8 cellular contexts compared by ENCODE assay signal in the genomic region with DNA sequence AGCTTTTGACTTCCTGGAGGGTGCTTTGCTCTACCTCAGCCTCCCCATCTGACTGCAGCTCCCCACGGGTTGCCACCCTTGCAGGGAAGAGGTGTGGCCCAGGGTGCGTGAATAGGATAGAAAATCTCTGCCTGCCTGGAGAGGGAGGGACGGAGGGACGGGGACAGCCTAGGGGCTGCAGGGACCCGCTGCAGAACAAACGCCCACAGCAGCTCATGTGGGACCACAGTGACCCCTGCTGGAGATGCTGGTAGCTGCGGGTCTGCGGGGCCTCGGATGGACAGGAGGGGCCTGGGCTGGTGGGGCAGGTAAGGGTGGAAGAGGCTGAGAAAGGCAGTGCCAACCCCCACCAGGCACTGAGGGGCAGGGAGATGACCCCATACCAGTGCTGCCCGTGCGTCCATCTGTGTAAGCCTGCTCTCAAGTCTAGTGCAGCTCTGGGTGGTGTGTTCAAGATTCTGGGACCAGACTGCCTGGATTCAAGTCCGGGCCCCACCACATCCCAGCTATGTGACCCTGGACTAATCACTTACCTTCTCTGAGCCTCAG. TPM values are rescaled to one million over a fixed set of nuclear protein-coding genes. Genes with fewer than 3 reads are reported as not detected.
DNase-seq lines count a peak whose midpoint lies in the region; ATAC-seq and TF ChIP-seq lines count a peak whose summit lies in the region.

No MANE protein-coding gene starts in this region.

- H3K36me3 Mint-ChIP-seq in CD4-positive, CD25-positive, alpha-beta regulatory T cell: no peaks in the 10 kb centered on the region
- H3K36me3 Mint-ChIP-seq in neural progenitor cell: no peaks in the 10 kb centered on the region

- H3K27me3 ChIP-seq in CD4-positive, CD25-positive, alpha-beta regulatory T cell (ENCODE audit: control insufficient read depth, insufficient read depth, low read length): no peaks in the 10 kb centered on the region
- no peaks in the 10 kb centered on the region for H3K27me3 ChIP-seq in neural progenitor cell

- H3K4me2 ChIP-seq in neural progenitor cell: peak overlapping the region; percentile 44

- no peak overlapping the region for H3K27ac ChIP-seq in CD4-positive, CD25-positive, alpha-beta regulatory T cell (ENCODE audit: insufficient read depth, low read length, poor library complexity, severe bottlenecking)
- no peak overlapping the region for H3K27ac ChIP-seq in neural progenitor cell

- peak; percentile 32 to 57 (median 54) for DNase-seq in CD4-positive, CD25-positive, alpha-beta regulatory T cell
- DNase-seq in HEK293T (ENCODE audit: extremely low spot score) (peak; percentile 90), fibroblast of peridontal ligament (ENCODE audit: extremely low read depth) (peak; percentile 68), neural progenitor cell (ENCODE audit: low spot score) (peak; percentile 90), superior temporal gyrus (ENCODE audit: extremely low spot score) (peak; percentile 72)
- peak; percentile 88 to 89 for DNase-seq in activated T-cell treated with anti-CD3 and anti-CD28 coated beads, Interleukin-2, amount 50 U/mL, for 48 hours

- H3K27ac Mint-ChIP-seq in CD4-positive, CD25-positive, alpha-beta regulatory T cell: no peak overlapping the region
- peak overlapping the region; percentile 57 for H3K27ac Mint-ChIP-seq in neural progenitor cell

- peaks cover 0 to 2% (median 0%) of the 10 kb centered on the region in 4 donors for H3K4me1 Mint-ChIP-seq in CD4-positive, CD25-positive, alpha-beta regulatory T cell
- peaks cover 12% of the 10 kb centered on the region for H3K4me1 Mint-ChIP-seq in neural progenitor cell

- ATAC-seq in CD4-positive, CD25-positive, alpha-beta regulatory T cell (ENCODE audit: low read depth in 2 of 2): peak in 1 of 2 donors; percentile 48
- no peak for ATAC-seq in HG03135 (IDR thresholded peaks at IDR 0.05; ENCODE audit: unreplicated experiment)

- H3K79me2 ChIP-seq in neural progenitor cell (ENCODE audit: low read depth): no peaks in the 10 kb centered on the region

- CTCF ChIA-PET in HEK293T (lab: Yijun Ruan, JAX): interaction anchor here (0.6 to 3.2 kb wide), 15 partner anchors 9 to 177 kb away, joined by 3 to 17 read pairs (median 4); no protein-coding TSS in a partner anchor

- no peak overlapping the region for H2AFZ ChIP-seq in neural progenitor cell (replicated peaks)

- no peak overlapping the region for H3K4me3 ChIP-seq in CD4-positive, CD25-positive, alpha-beta regulatory T cell (ENCODE audit: low read depth, low read length)
- no peak overlapping the region for H3K4me3 ChIP-seq in neural progenitor cell

- no peak overlapping the region for H3K4me3 Mint-ChIP-seq in CD4-positive, CD25-positive, alpha-beta regulatory T cell
- H3K4me3 Mint-ChIP-seq in neural progenitor cell: peak overlapping the region; percentile 53

- no peaks in the 10 kb centered on the region for H4K20me1 ChIP-seq in neural progenitor cell (ENCODE audit: low read depth)

- POLR2A ChIA-PET in HEK293T (lab: Yijun Ruan, JAX): no interaction called here

- no peaks in the 10 kb centered on the region for H3F3A ChIP-seq in neural progenitor cell (ENCODE audit: low read depth)

- peaks cover 10% of the 10 kb centered on the region for H3K27me3 Mint-ChIP-seq in CD4-positive, CD25-positive, alpha-beta regulatory T cell
- H3K27me3 Mint-ChIP-seq in neural progenitor cell (ENCODE audit: insufficient read depth, low read depth): peaks cover 3% of the 10 kb centered on the region

- H3K9ac ChIP-seq in neural progenitor cell: no peak overlapping the region

- TF ChIP-seq CTCF in neural progenitor cell (IDR thresholded peaks at IDR 0.05): peak; percentile 92

- H3K4me1 ChIP-seq in CD4-positive, CD25-positive, alpha-beta regulatory T cell (ENCODE audit: control insufficient read depth, insufficient read depth, low read length, poor library complexity, severe bottlenecking): no peaks in the 10 kb centered on the region
- H3K4me1 ChIP-seq in neural progenitor cell: no peaks in the 10 kb centered on the region

- H3K36me3 ChIP-seq in CD4-positive, CD25-positive, alpha-beta regulatory T cell (ENCODE audit: control insufficient read depth, insufficient read depth, low read length): no peaks in the 10 kb centered on the region
- H3K36me3 ChIP-seq in neural progenitor cell: no peaks in the 10 kb centered on the region

- peaks cover 0 to 1% (median 0%) of the 10 kb centered on the region in 7 donors for H3K9me3 Mint-ChIP-seq in CD4-positive, CD25-positive, alpha-beta regulatory T cell
- no peaks in the 10 kb centered on the region for H3K9me3 Mint-ChIP-seq in neural progenitor cell

- no peaks in the 10 kb centered on the region for H3K9me3 ChIP-seq in CD4-positive, CD25-positive, alpha-beta regulatory T cell (ENCODE audit: control insufficient read depth in 2 of 2, low read length in 2 of 2)
- no peaks in the 10 kb centered on the region for H3K9me3 ChIP-seq in neural progenitor cell (ENCODE audit: low read depth)

TF ChIP-seq in HEK293T, 16 proteins besides CTCF, POLR2A, EP300 and RAD21:
- TF ChIP-seq L3MBTL2 (conservative IDR thresholded peaks at IDR 0.05) (no peak), HDGF (IDR thresholded peaks at IDR 0.05; ENCODE audit: borderline replicate concordance) (no peak), BHLHE40 (IDR thresholded peaks at IDR 0.05; ENCODE audit: borderline replicate concordance) (no peak), LEF1 (IDR thresholded peaks at IDR 0.05; ENCODE audit: borderline replicate concordance) (no peak), ELF4 (IDR thresholded peaks at IDR 0.05) (no peak), FOXK2 (IDR thresholded peaks at IDR 0.05) (no peak), TARDBP (IDR thresholded peaks at IDR 0.05) (no peak), SUZ12 (IDR thresholded peaks at IDR 0.05) (no peak)
- TF ChIP-seq, protein P1, sequence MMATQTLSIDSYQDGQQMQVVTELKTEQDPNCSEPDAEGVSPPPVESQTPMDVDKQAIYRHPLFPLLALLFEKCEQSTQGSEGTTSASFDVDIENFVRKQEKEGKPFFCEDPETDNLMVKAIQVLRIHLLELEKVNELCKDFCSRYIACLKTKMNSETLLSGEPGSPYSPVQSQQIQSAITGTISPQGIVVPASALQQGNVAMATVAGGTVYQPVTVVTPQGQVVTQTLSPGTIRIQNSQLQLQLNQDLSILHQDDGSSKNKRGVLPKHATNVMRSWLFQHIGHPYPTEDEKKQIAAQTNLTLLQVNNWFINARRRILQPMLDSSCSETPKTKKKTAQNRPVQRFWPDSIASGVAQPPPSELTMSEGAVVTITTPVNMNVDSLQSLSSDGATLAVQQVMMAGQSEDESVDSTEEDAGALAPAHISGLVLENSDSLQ (IDR thresholded peaks at IDR 0.05): no peak
TF ChIP-seq in HEK293T: peak in this region for 0.

TF ChIP-seq in PFSK-1, 5 proteins besides CTCF, POLR2A, EP300 and RAD21:
- TF ChIP-seq FOXP2 (optimal IDR thresholded peaks at IDR 0.05; ENCODE audit: borderline replicate concordance, extremely low read depth, extremely low read length, insufficient read depth) (peak; percentile 80), SIN3A (IDR thresholded peaks at IDR 0.05; ENCODE audit: borderline replicate concordance, insufficient read depth, low read length) (no peak), POLR2AphosphoS5 (IDR thresholded peaks at IDR 0.05; ENCODE audit: low read depth, low read length) (no peak), TAF1 (IDR thresholded peaks at IDR 0.05; ENCODE audit: borderline replicate concordance, insufficient read depth, low read length) (no peak)
- TF ChIP-seq, protein P2, sequence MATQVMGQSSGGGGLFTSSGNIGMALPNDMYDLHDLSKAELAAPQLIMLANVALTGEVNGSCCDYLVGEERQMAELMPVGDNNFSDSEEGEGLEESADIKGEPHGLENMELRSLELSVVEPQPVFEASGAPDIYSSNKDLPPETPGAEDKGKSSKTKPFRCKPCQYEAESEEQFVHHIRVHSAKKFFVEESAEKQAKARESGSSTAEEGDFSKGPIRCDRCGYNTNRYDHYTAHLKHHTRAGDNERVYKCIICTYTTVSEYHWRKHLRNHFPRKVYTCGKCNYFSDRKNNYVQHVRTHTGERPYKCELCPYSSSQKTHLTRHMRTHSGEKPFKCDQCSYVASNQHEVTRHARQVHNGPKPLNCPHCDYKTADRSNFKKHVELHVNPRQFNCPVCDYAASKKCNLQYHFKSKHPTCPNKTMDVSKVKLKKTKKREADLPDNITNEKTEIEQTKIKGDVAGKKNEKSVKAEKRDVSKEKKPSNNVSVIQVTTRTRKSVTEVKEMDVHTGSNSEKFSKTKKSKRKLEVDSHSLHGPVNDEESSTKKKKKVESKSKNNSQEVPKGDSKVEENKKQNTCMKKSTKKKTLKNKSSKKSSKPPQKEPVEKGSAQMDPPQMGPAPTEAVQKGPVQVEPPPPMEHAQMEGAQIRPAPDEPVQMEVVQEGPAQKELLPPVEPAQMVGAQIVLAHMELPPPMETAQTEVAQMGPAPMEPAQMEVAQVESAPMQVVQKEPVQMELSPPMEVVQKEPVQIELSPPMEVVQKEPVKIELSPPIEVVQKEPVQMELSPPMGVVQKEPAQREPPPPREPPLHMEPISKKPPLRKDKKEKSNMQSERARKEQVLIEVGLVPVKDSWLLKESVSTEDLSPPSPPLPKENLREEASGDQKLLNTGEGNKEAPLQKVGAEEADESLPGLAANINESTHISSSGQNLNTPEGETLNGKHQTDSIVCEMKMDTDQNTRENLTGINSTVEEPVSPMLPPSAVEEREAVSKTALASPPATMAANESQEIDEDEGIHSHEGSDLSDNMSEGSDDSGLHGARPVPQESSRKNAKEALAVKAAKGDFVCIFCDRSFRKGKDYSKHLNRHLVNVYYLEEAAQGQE (IDR thresholded peaks at IDR 0.05; ENCODE audit: insufficient read depth in 1 of 2, low read depth in 2 of 2, low read length in 2 of 2): 0 out of 4 replicates have a peak, but pooled peaks of 1 of the 2 experiments have one; percentile 5

RNA-seq across cellular contexts. Expression of a gene that starts 39.4 kb away (rescaled TPM):
- not detected for total RNA-seq in CD4-positive, CD25-positive, alpha-beta regulatory T cell
- not detected for polyA plus RNA-seq in CD4-positive, CD25-positive, alpha-beta regulatory T cell
- 0.35 TPM for polyA plus RNA-seq in PFSK-1 (2012; ENCODE audit: insufficient read length, low read depth)
- total RNA-seq in neural progenitor cell (ENCODE audit: low replicate concordance): 0.22 TPM in 2 replicates

RNA-seq across cellular contexts. Expression of a gene that starts 56.0 kb away (rescaled TPM):
- total RNA-seq in CD4-positive, CD25-positive, alpha-beta regulatory T cell: not detected
- polyA plus RNA-seq in CD4-positive, CD25-positive, alpha-beta regulatory T cell: under 1 TPM in 1 of 4 donors, not detected in 3; 0.13 TPM
- polyA plus RNA-seq in PFSK-1 (2012; ENCODE audit: insufficient read length, low read depth): 0.72 TPM
- 0.22 and 0.28 TPM in 2 replicates for total RNA-seq in neural progenitor cell (ENCODE audit: low replicate concordance)
